In the genomic region with DNA sequence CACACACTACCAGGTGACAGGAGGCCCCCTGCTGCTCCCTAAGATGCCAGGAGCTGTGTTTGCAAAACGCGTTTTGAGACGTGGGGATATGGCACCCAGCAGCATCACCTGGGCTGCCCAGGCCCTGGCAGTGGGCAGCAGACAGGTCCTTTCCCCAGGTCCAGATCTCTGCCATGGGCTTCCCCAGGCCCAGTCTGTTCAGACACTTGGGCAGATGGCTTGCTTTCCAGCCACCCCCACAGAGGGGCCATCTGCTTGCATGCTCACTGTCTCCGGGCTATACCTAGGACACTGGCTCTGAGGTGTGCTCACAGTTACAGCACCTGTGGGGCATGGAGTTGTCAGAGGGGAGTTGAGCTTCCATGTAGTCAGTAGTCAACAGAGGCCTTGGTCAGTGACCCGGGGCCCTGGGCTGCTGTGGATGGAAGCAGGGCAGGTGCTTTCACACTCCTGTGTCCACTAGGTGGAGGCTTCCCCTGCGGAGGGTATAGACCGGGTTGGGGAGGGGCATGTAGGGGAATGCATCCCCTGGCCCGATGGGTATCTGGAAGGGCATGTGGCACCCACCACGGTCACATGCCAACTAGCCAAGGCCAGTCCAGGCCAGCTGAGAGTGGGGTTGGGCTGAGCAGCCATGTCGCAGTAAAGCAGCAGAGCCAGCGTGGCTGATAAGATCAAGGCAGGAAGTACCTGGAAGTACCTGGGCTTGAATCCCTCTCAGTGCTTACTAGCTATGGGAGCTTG, we compare ENCODE assay signal across 1 cellular context.
TF ChIP-seq lines count a peak whose summit lies in the region.

No MANE protein-coding gene starts in this region.

TF ChIP-seq in H1, 55 proteins besides CTCF, POLR2A, EP300 and RAD21:
- TF ChIP-seq CTBP2 (IDR thresholded peaks at IDR 0.05; ENCODE audit: borderline replicate concordance, insufficient read depth, insufficient read length, low read length) = no peak
- TF ChIP-seq, protein P1, sequence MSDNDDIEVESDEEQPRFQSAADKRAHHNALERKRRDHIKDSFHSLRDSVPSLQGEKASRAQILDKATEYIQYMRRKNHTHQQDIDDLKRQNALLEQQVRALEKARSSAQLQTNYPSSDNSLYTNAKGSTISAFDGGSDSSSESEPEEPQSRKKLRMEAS (IDR thresholded peaks at IDR 0.05) = 0 out of 2 replicates have a peak, but pooled peaks have one; percentile 44
- no peak for TF ChIP-seq KDM1A (IDR thresholded peaks at IDR 0.05; ENCODE audit: borderline replicate concordance, low read length)
